In genomic region chr1:8477983-8478362, GRCh38 we compare ENCODE assay signal across 19 cellular contexts.
DNase-seq lines count a peak whose midpoint lies in the region; ATAC-seq, FAIRE-seq and TF ChIP-seq lines count a peak whose summit lies in the region.
"Had no signal": no experiment of that assay in that cellular context is flagged by ENCODE, and none has a peak within 500 bp of the region (broad histone marks: within the 10 kb centered on the region; RNA-seq: fewer than 3 reads in every experiment).

No MANE protein-coding gene starts in this region.

- no peaks in the 10 kb centered on the region for H3K9me3 ChIP-seq in cardiac muscle cell (ENCODE audit: low read depth)
- H3K9me3 ChIP-seq in heart left ventricle, result no peaks in the 10 kb centered on the region
- no peaks in the 10 kb centered on the region for H3K9me3 ChIP-seq in adipocyte (ENCODE audit: control insufficient read depth, low read length)
- no peaks in the 10 kb centered on the region for H3K9me3 ChIP-seq in tibial artery

- no peaks in the 10 kb centered on the region for H3K9me3 Mint-ChIP-seq in mesothelial cell of epicardium

- ATAC-seq in heart left ventricle (no peak), left colon (no peak)

- DNase-seq in cardiac muscle cell (ENCODE audit: low read depth in 1 of 2, low spot score in 1 of 2) (no peak), heart left ventricle (no peak), adipocyte (ENCODE audit: low read depth) (peak; percentile 49), mesothelial cell of epicardium (ENCODE audit: low spot score in 2 of 2, unreplicated experiment in 2 of 2) (no peak), tibial artery (no peak), GM12891 (ENCODE audit: insufficient read length, low spot score) (no peak), dermis blood vessel endothelial cell (no peak), left colon (no peak)
- DNase-seq: activated CD8-positive, alpha-beta memory T cell treated with anti-CD3 and anti-CD28 coated beads, Interleukin-2, amount 10 ng/mL, durations not matched to agents 7 days and 5 days; anterior cingulate cortex; HCEC 1CT; hippocampal formation; mammary epithelial cell; NCI-H1436 treated with DMSO at 0.1 percent for 48 hours; NCI-H510A treated with DMSO at 0.1 percent for 48 hours; stimulated activated CD4-positive, alpha-beta T cell treated with anti-CD3 and anti-CD28 coated beads, Interleukin-1b, Interleukin-23, amount 100 ng/mL, for 48 hours had no signal

- H3K27ac ChIP-seq in cardiac muscle cell (peak overlapping the region; percentile 52), heart left ventricle (peak overlapping the region in 1 of 12 donors; percentile 19), tibial artery (peak overlapping the region; percentile 66 to 70)
- H3K27ac ChIP-seq: parathyroid adenoma, RWPE1 had no signal

- FAIRE-seq in GM12891 (lab: Jason Lieb, UNC), result no peak
- FAIRE-seq: endometrium had no signal

- peaks cover 5% of the 10 kb centered on the region for H3K36me3 Mint-ChIP-seq in mesothelial cell of epicardium

- no peaks in the 10 kb centered on the region for H3K27me3 Mint-ChIP-seq in mesothelial cell of epicardium (ENCODE audit: low read depth)
- H3K27me3 Mint-ChIP-seq: activated CD8-positive, alpha-beta memory T cell treated with anti-CD3 and anti-CD28 coated beads, Interleukin-2, amount 10 ng/mL, durations not matched to agents 7 days and 5 days had no signal

- H3K27ac Mint-ChIP-seq in mesothelial cell of epicardium, result peak overlapping the region; percentile 48
- H3K27ac Mint-ChIP-seq: activated CD8-positive, alpha-beta memory T cell treated with anti-CD3 and anti-CD28 coated beads, Interleukin-2, amount 10 ng/mL, durations not matched to agents 7 days and 5 days had no signal

- WGBS in heart left ventricle, 4 donors, result 88 to 94% (median 92%) methylated on average over 2 of the region's 2 CpGs

- no peak overlapping the region for H3K4me3 ChIP-seq in cardiac muscle cell
- no peak overlapping the region for H3K4me3 ChIP-seq in heart left ventricle
- peak overlapping the region; percentile 43 for H3K4me3 ChIP-seq in adipocyte (ENCODE audit: low read length)
- no peak overlapping the region for H3K4me3 ChIP-seq in tibial artery

- H3K36me3 ChIP-seq in cardiac muscle cell (no peaks in the 10 kb centered on the region), heart left ventricle (no peaks in the 10 kb centered on the region), adipocyte (ENCODE audit: control insufficient read depth, insufficient read depth, low read length, severe bottlenecking) (no peaks in the 10 kb centered on the region), tibial artery (no peaks in the 10 kb centered on the region)

- TF ChIP-seq CTCF in cardiac muscle cell (IDR thresholded peaks at IDR 0.05; ENCODE audit: low read depth, low read length), result no peak
- TF ChIP-seq CTCF in heart left ventricle (IDR thresholded peaks at IDR 0.05), result no peak
- TF ChIP-seq CTCF in mesothelial cell of epicardium (IDR thresholded peaks at IDR 0.05; ENCODE audit: unreplicated experiment), result no peak
- TF ChIP-seq CTCF in tibial artery (IDR thresholded peaks at IDR 0.05), result no peak

- H3K27me3 ChIP-seq in cardiac muscle cell, result no peaks in the 10 kb centered on the region
- no peaks in the 10 kb centered on the region for H3K27me3 ChIP-seq in heart left ventricle
- H3K27me3 ChIP-seq in adipocyte (replicated peaks; ENCODE audit: control insufficient read depth, insufficient read depth, low read length), result no peaks in the 10 kb centered on the region
- H3K27me3 ChIP-seq in tibial artery, result no peaks in the 10 kb centered on the region

- H3K4me1 ChIP-seq in cardiac muscle cell (ENCODE audit: low read depth), result peaks cover 7% of the 10 kb centered on the region
- peaks cover 0 to 33% (median 8%) of the 10 kb centered on the region in 12 donors for H3K4me1 ChIP-seq in heart left ventricle
- H3K4me1 ChIP-seq in adipocyte (ENCODE audit: control insufficient read depth, insufficient read depth, low read length), result peaks cover 46% of the 10 kb centered on the region
- H3K4me1 ChIP-seq in tibial artery, result peaks cover 0 to 41% (median 19%) of the 10 kb centered on the region in 4 donors
- H3K4me1 ChIP-seq: parathyroid adenoma had no signal

- TF ChIP-seq POLR2A in heart left ventricle (IDR thresholded peaks at IDR 0.05) (no peak), GM12891 (IDR thresholded peaks at IDR 0.05; ENCODE audit: low read depth, low read length) (no peak)

- H3K9ac ChIP-seq in adipocyte (ENCODE audit: low read length), result peak overlapping the region; percentile 1
- H3K9ac ChIP-seq: parathyroid adenoma had no signal

- H3K4me3 Mint-ChIP-seq in mesothelial cell of epicardium, result no peak overlapping the region
- H3K4me3 Mint-ChIP-seq: activated CD8-positive, alpha-beta memory T cell treated with anti-CD3 and anti-CD28 coated beads, Interleukin-2, amount 10 ng/mL, durations not matched to agents 7 days and 5 days had no signal

- peaks cover 43% of the 10 kb centered on the region for H3K4me1 Mint-ChIP-seq in mesothelial cell of epicardium

- intact Hi-C loops in heart left ventricle (cut with DNase I) (no loop called here), tibial artery (cut with DNase I; ENCODE audit: low total_unique reads) (no loop called here), left colon (cut with DNase I, micrococcal nuclease) (no loop called here)

TF ChIP-seq in GM12891, 5 proteins besides CTCF, POLR2A, EP300 and RAD21:
- TF ChIP-seq TAF1 (IDR thresholded peaks at IDR 0.05; ENCODE audit: low read depth, low read length) (no peak), POU2F2 (IDR thresholded peaks at IDR 0.05; ENCODE audit: low read depth, low read length) (no peak), PAX5 (IDR thresholded peaks at IDR 0.05; ENCODE audit: insufficient read depth, low read length, severe bottlenecking) (no peak), SPI1 (IDR thresholded peaks at IDR 0.05; ENCODE audit: low read depth, low read length) (no peak), POLR2AphosphoS5 (IDR thresholded peaks at IDR 0.05; ENCODE audit: low read depth, low read length) (no peak)
